11 cellular contexts compared by ENCODE assay signal in the genomic region with DNA sequence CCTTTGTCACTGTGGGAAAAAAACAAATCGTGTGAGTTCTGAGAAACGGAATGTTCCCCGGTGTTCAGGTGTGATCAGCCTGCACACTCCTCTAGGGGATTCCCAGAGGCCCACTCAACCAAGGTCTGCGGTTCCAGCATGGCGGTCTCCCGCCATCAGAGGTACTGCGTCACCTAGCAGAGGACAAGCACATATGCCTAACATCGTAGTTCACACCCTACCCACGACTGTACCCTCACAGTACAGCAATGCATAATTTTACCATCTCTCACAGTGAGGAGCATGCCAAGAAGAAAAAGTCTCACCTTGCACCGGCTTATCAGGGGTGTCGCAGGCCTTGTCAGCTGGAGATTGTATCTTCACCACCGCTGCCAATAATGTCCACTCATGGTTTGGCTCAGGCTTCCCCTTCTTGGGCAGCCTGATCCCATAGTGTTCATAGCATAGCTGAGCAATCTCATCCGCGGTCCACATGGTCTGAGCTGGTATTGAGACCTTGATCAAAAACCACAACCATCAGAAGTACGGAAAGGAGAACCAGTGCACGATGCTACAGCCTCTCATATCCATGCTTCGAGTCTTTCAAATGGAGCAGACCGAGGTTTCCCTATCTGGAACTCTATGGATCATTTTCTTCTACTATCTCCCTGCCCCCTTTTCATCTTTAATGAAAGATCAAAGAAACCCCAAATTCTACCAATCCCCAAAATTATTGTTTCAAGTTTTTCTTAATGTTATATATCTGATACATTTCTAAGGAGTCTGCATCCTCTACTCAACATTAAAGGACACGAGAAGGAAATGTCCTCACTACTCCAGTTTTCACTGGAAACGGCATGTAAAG. TPM values are rescaled to one million over a fixed set of nuclear protein-coding genes. Genes with fewer than 3 reads are reported as not detected.
DNase-seq lines count a peak whose midpoint lies in the region; ATAC-seq and TF ChIP-seq lines count a peak whose summit lies in the region.
"Had no signal": no experiment of that assay in that cellular context is flagged by ENCODE, and none has a peak within 500 bp of the region (broad histone marks: within the 10 kb centered on the region; RNA-seq: fewer than 3 reads in every experiment).

No MANE protein-coding gene starts in this region.

- POLR2A ChIA-PET in CD8-positive, alpha-beta memory T cell (lab: Charles Lee): interaction anchor here (1.3 to 4.6 kb wide), 6 partner anchors 10 to 104 kb away, joined by 3 to 148 read pairs (median 11); a partner anchor contains a TSS

- TF ChIP-seq CTCF in natural killer cell (IDR thresholded peaks at IDR 0.05): no peak
- TF ChIP-seq CTCF in foreskin fibroblast (IDR thresholded peaks at IDR 0.05; ENCODE audit: low read depth, low read length): no peak

- H3K4me3 Mint-ChIP-seq in CD8-positive, alpha-beta memory T cell: peak overlapping the region; percentile 95 to 99 (median 96)
- no peak overlapping the region for H3K4me3 Mint-ChIP-seq in natural killer cell

- no peaks in the 10 kb centered on the region for H3K9me3 ChIP-seq in CD8-positive, alpha-beta memory T cell (ENCODE audit: low read length)
- H3K9me3 ChIP-seq: upper lobe of left lung had no signal

- H3K4me1 Mint-ChIP-seq in CD8-positive, alpha-beta memory T cell: peaks cover 64 to 83% (median 81%) of the 10 kb centered on the region in 3 donors
- peaks cover 28 to 29% of the 10 kb centered on the region in 2 donors for H3K4me1 Mint-ChIP-seq in natural killer cell

- peaks cover 0 to 3% (median 0%) of the 10 kb centered on the region in 5 donors for H3K9me3 Mint-ChIP-seq in CD8-positive, alpha-beta memory T cell
- H3K9me3 Mint-ChIP-seq in natural killer cell: no peaks in the 10 kb centered on the region

- peaks cover 0 to 2% of the 10 kb centered on the region in 2 donors for H3K27me3 Mint-ChIP-seq in CD8-positive, alpha-beta memory T cell
- no peaks in the 10 kb centered on the region for H3K27me3 Mint-ChIP-seq in natural killer cell (ENCODE audit: low read depth in 2 of 2)

- peak overlapping the region; percentile 95 to 100 (median 98) for H3K27ac Mint-ChIP-seq in CD8-positive, alpha-beta memory T cell
- peak overlapping the region; percentile 11 to 68 for H3K27ac Mint-ChIP-seq in natural killer cell

- intact Hi-C loops in natural killer cell (cut with micrococcal nuclease): loop anchor here (5.0 kb wide), 1 partner anchor 158 kb away; a partner anchor contains a TSS

- ATAC-seq in natural killer cell (peak in 2 of 3 donors; percentile 8 to 30), HG03378 (IDR thresholded peaks at IDR 0.05; ENCODE audit: unreplicated experiment) (no peak)

- no peaks in the 10 kb centered on the region for H3K27me3 ChIP-seq in CD8-positive, alpha-beta memory T cell (ENCODE audit: insufficient read depth, low read length, poor library complexity, severe bottlenecking)
- H3K27me3 ChIP-seq: upper lobe of left lung had no signal

- peaks cover 18 to 51% (median 19%) of the 10 kb centered on the region in 3 donors for H3K36me3 Mint-ChIP-seq in CD8-positive, alpha-beta memory T cell
- peaks cover 17% of the 10 kb centered on the region for H3K36me3 Mint-ChIP-seq in natural killer cell

- peaks cover 22% of the 10 kb centered on the region for H3K36me3 ChIP-seq in CD8-positive, alpha-beta memory T cell (ENCODE audit: insufficient read depth, low read length)

- CTCF ChIA-PET in CD8-positive, alpha-beta memory T cell (lab: Charles Lee): interaction anchor here (0.9 to 4.4 kb wide), 12 partner anchors 11 to 143 kb away, joined by 3 to 46 read pairs (median 7); a partner anchor contains a TSS

- H3K27ac ChIP-seq in CD8-positive, alpha-beta memory T cell (ENCODE audit: low read depth, low read length): peak overlapping the region; percentile 76
- H3K27ac ChIP-seq: upper lobe of left lung had no signal

- peak overlapping the region; percentile 1 for H3K4me3 ChIP-seq in CD8-positive, alpha-beta memory T cell (ENCODE audit: low read length)
- H3K4me3 ChIP-seq in foreskin fibroblast (ENCODE audit: low read depth in 1 of 2, low read length in 2 of 2): no peak overlapping the region
- H3K4me3 ChIP-seq: upper lobe of left lung had no signal

- DNase-seq in CD8-positive, alpha-beta memory T cell: peak; percentile 32 to 91 (median 82)
- DNase-seq in OCI-M1 (lab: John Stamatoyannopoulos, UW): peak; percentile 91
- peak; percentile 48 for DNase-seq in activated T-helper 9 cell treated with anti-CD3 and anti-CD28 coated beads, Interleukin-2, amount 50 U/mL, for 16 hours (ENCODE audit: low read depth)
- no peak for DNase-seq in natural killer cell
- DNase-seq in cortex of kidney (lab: John Stamatoyannopoulos, UW): no peak
- DNase-seq in retina: no peak
- no peak for DNase-seq in foreskin fibroblast
- DNase-seq: stimulated activated CD4-positive, alpha-beta T cell treated with anti-CD3 and anti-CD28 coated beads, Interleukin-2, amount 100 ng/mL, for 24 hours had no signal

- peaks cover 65% of the 10 kb centered on the region for H3K4me1 ChIP-seq in CD8-positive, alpha-beta memory T cell (ENCODE audit: insufficient read depth, low read length)

RNA-seq across cellular contexts. Expression of a gene that starts 2.5 kb away (rescaled TPM):
- 10 to 100 TPM; 57.9 to 59.8 TPM for total RNA-seq in CD8-positive, alpha-beta memory T cell
- 70.5 TPM for polyA plus RNA-seq in CD8-positive, alpha-beta memory T cell
- 10 to 100 TPM; 63.5 to 65.2 (median 64.8) TPM for total RNA-seq in natural killer cell

RNA-seq across cellular contexts. Expression of a gene that starts 26.9 kb away (rescaled TPM):
- 100 to 1,000 TPM; 291 to 307 TPM for total RNA-seq in CD8-positive, alpha-beta memory T cell
- 258 TPM for polyA plus RNA-seq in CD8-positive, alpha-beta memory T cell
- total RNA-seq in natural killer cell: 100 to 1,000 TPM; 102 to 123 (median 114) TPM

RNA-seq across cellular contexts. Expression of a gene that starts 27.0 kb away (rescaled TPM):
- 10 to 100 TPM; 90.6 to 91.0 TPM for total RNA-seq in CD8-positive, alpha-beta memory T cell
- polyA plus RNA-seq in CD8-positive, alpha-beta memory T cell: 209 TPM
- 100 to 1,000 TPM; 104 to 125 (median 116) TPM for total RNA-seq in natural killer cell

RNA-seq across cellular contexts. Expression of a gene that starts 54.4 kb away (rescaled TPM):
- 10 to 100 TPM; 61.7 to 66.2 TPM for total RNA-seq in CD8-positive, alpha-beta memory T cell
- 331 TPM for polyA plus RNA-seq in CD8-positive, alpha-beta memory T cell
- total RNA-seq in natural killer cell: 10 to 100 TPM; 66.2 to 74.0 (median 71.3) TPM

RNA-seq across cellular contexts. Expression of a gene that starts 56.3 kb away (rescaled TPM):
- not detected for total RNA-seq in CD8-positive, alpha-beta memory T cell
- polyA plus RNA-seq in CD8-positive, alpha-beta memory T cell: not detected
- total RNA-seq in natural killer cell: not detected
- total RNA-seq: mucosa of gallbladder, upper lobe of left lung had no signal

Comparison
In these comparisons a context has a peak if more than half of its experiments do, and no peak if none do; other contexts are left out.
1. DNase-seq: peak in CD8-positive, alpha-beta memory T cell (5 of 5), OCI-M1 (single experiment) and activated T-helper 9 cell treated with anti-CD3 and anti-CD28 coated beads, Interleukin-2, amount 50 U/mL, for 16 hours (single experiment); none in natural killer cell (single experiment), cortex of kidney (single experiment), retina (single experiment) and foreskin fibroblast (0 of 2).